18 cellular contexts compared by ENCODE assay signal in genomic region chr18:76433788-76434187, GRCh38.
"Had no signal": no experiment of that assay in that cellular context is flagged by ENCODE, and none has a peak within 500 bp of the region (broad histone marks: within the 10 kb centered on the region; RNA-seq: fewer than 3 reads in every experiment).

No MANE protein-coding gene starts in this region.

- H3K9me3 ChIP-seq: esophagus squamous epithelium, left lung, ovary, thoracic aorta, tibial nerve, upper lobe of left lung, uterus had no signal

- H3K27ac Mint-ChIP-seq: natural killer cell; stimulated activated naive B cell treated with anti-CD40 and anti-IgM and Interleukin-4, amounts not matched to agents 10 μg/mL and 1 μg/mL and 100 μg/mL, for 72 hours; stimulated activated naive CD8-positive, alpha-beta T cell treated with anti-CD3 and anti-CD28 coated beads, Interleukin-15, Interleukin-2, amounts not matched to agents 100 ng/mL and 50 ng/mL, for 24 hours had no signal

- H3K27ac ChIP-seq: coronary artery, esophagus squamous epithelium, left lung, ovary, thoracic aorta, upper lobe of left lung had no signal

- H3K36me3 Mint-ChIP-seq: natural killer cell had no signal

- ATAC-seq: left cardiac atrium; left lung; natural killer cell; sciatic nerve; stimulated activated naive B cell treated with anti-CD40 and anti-IgM and Interleukin-4, amounts not matched to agents 10 μg/mL and 1 μg/mL and 100 μg/mL, for 72 hours had no signal

- H3K27me3 ChIP-seq: esophagus squamous epithelium, left lung, ovary, tibial nerve, upper lobe of left lung, uterus had no signal

- H3K4me3 Mint-ChIP-seq: natural killer cell; stimulated activated naive B cell treated with anti-CD40 and anti-IgM and Interleukin-4, amounts not matched to agents 10 μg/mL and 1 μg/mL and 100 μg/mL, for 72 hours; stimulated activated naive CD8-positive, alpha-beta T cell treated with anti-CD3 and anti-CD28 coated beads, Interleukin-15, Interleukin-2, amounts not matched to agents 100 ng/mL and 50 ng/mL, for 24 hours had no signal

- H3K27me3 Mint-ChIP-seq: stimulated activated naive B cell treated with anti-CD40 and anti-IgM and Interleukin-4, amounts not matched to agents 10 μg/mL and 1 μg/mL and 100 μg/mL, for 72 hours; stimulated activated naive CD8-positive, alpha-beta T cell treated with anti-CD3 and anti-CD28 coated beads, Interleukin-15, Interleukin-2, amounts not matched to agents 100 ng/mL and 50 ng/mL, for 24 hours had no signal

- FAIRE-seq: frontal cortex had no signal

- H3K9me3 Mint-ChIP-seq: natural killer cell; stimulated activated naive B cell treated with anti-CD40 and anti-IgM and Interleukin-4, amounts not matched to agents 10 μg/mL and 1 μg/mL and 100 μg/mL, for 72 hours; stimulated activated naive CD8-positive, alpha-beta T cell treated with anti-CD3 and anti-CD28 coated beads, Interleukin-15, Interleukin-2, amounts not matched to agents 100 ng/mL and 50 ng/mL, for 24 hours had no signal

- H3K4me3 ChIP-seq: coronary artery, esophagus squamous epithelium, left lung, ovary, thoracic aorta, tibial nerve, upper lobe of left lung, uterus had no signal

- DNase-seq: effector memory CD4-positive, alpha-beta T cell; erythroblast; esophagus squamous epithelium; head of caudate nucleus; left cardiac atrium; natural killer cell; ovary; retina; stimulated activated naive B cell treated with anti-CD40 and anti-IgM and Interleukin-4, amounts not matched to agents 10 μg/mL and 1 μg/mL and 100 μg/mL, for 72 hours; uterus had no signal

- H3K36me3 ChIP-seq: ovary, uterus had no signal
